ENCODE assay signal across 1 cellular context in the genomic region with DNA sequence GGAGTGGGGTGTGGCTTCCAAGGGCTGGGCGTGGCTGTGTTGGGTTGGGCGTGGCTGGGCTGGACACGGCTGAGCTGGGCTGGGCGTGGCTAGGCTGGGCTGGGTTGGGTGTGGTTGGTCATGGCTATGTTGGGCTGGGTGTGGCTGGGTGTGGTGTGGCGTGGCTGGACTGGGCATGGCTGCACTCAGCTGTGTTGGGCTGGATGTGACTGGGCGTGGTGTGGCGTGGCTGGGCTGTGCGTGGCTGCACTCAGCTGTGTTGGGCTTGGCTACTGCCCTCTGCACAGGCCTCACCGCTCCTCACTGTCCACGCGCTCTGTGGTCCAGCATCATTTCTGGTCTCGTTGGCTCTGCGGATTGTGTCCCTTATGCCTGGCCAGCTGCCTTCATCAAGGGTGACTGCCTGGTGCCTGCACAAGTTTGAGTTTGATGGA.
TF ChIP-seq lines count a peak whose summit lies in the region.

No MANE protein-coding gene starts in this region.

TF ChIP-seq in K562, 482 proteins besides CTCF, POLR2A, EP300 and RAD21 (continued from another document and continues in another):
- TF ChIP-seq JUND (IDR thresholded peaks at IDR 0.05; ENCODE audit: borderline replicate concordance, low read depth, low read length) = 0 out of 2 replicates have a peak, but pooled peaks have one; percentile 43
- peak; percentile 21; the same call in 1 of the 3 replicates for TF ChIP-seq JUND (tag; IDR thresholded peaks at IDR 0.05; ENCODE audit: borderline replicate concordance, low read depth, low read length)
- peak; percentile 94; the same call in 1 of the 2 replicates for TF ChIP-seq HDGF (IDR thresholded peaks at IDR 0.05)
- no peak for TF ChIP-seq MEF2D (tag; conservative IDR thresholded peaks at IDR 0.05; ENCODE audit: low read depth)
- no peak for TF ChIP-seq ZSCAN32 (CRISPR knock-in tag; IDR thresholded peaks at IDR 0.05)
- TF ChIP-seq DPF2 (IDR thresholded peaks at IDR 0.05) = peak; percentile 68
- TF ChIP-seq MTA1 (IDR thresholded peaks at IDR 0.05; ENCODE audit: borderline replicate concordance) = 0 out of 2 replicates have a peak, but pooled peaks have one; percentile 56
- TF ChIP-seq, protein P1, sequence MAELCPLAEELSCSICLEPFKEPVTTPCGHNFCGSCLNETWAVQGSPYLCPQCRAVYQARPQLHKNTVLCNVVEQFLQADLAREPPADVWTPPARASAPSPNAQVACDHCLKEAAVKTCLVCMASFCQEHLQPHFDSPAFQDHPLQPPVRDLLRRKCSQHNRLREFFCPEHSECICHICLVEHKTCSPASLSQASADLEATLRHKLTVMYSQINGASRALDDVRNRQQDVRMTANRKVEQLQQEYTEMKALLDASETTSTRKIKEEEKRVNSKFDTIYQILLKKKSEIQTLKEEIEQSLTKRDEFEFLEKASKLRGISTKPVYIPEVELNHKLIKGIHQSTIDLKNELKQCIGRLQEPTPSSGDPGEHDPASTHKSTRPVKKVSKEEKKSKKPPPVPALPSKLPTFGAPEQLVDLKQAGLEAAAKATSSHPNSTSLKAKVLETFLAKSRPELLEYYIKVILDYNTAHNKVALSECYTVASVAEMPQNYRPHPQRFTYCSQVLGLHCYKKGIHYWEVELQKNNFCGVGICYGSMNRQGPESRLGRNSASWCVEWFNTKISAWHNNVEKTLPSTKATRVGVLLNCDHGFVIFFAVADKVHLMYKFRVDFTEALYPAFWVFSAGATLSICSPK (IDR thresholded peaks at IDR 0.05; ENCODE audit: borderline replicate concordance) = peak; percentile 65; the same call in 1 of the 2 replicates
- peak; percentile 47 for TF ChIP-seq U2AF1 (optimal IDR thresholded peaks at IDR 0.05; ENCODE audit: low read depth, low read length)
- TF ChIP-seq BRD9 (IDR thresholded peaks at IDR 0.05; ENCODE audit: low read depth, partially characterized antibody) = no peak
- TF ChIP-seq CEBPG (CRISPR knock-in tag; IDR thresholded peaks at IDR 0.05) = no peak
- TF ChIP-seq CEBPG (tag; conservative IDR thresholded peaks at IDR 0.05 in 1 of 2, IDR thresholded peaks at IDR 0.05 in 1 of 2) = no peak
- no peak for TF ChIP-seq WHSC1 (IDR thresholded peaks at IDR 0.05; ENCODE audit: low read length)
- no peak for TF ChIP-seq HEY1 (CRISPR knock-in tag; IDR thresholded peaks at IDR 0.05; ENCODE audit: borderline replicate concordance)
- TF ChIP-seq, protein P2, sequence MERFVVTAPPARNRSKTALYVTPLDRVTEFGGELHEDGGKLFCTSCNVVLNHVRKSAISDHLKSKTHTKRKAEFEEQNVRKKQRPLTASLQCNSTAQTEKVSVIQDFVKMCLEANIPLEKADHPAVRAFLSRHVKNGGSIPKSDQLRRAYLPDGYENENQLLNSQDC (CRISPR knock-in tag; IDR thresholded peaks at IDR 0.05) = no peak
- TF ChIP-seq PTBP1 (IDR thresholded peaks at IDR 0.05; ENCODE audit: low read depth, low read length) = no peak
- TF ChIP-seq, protein P3, sequence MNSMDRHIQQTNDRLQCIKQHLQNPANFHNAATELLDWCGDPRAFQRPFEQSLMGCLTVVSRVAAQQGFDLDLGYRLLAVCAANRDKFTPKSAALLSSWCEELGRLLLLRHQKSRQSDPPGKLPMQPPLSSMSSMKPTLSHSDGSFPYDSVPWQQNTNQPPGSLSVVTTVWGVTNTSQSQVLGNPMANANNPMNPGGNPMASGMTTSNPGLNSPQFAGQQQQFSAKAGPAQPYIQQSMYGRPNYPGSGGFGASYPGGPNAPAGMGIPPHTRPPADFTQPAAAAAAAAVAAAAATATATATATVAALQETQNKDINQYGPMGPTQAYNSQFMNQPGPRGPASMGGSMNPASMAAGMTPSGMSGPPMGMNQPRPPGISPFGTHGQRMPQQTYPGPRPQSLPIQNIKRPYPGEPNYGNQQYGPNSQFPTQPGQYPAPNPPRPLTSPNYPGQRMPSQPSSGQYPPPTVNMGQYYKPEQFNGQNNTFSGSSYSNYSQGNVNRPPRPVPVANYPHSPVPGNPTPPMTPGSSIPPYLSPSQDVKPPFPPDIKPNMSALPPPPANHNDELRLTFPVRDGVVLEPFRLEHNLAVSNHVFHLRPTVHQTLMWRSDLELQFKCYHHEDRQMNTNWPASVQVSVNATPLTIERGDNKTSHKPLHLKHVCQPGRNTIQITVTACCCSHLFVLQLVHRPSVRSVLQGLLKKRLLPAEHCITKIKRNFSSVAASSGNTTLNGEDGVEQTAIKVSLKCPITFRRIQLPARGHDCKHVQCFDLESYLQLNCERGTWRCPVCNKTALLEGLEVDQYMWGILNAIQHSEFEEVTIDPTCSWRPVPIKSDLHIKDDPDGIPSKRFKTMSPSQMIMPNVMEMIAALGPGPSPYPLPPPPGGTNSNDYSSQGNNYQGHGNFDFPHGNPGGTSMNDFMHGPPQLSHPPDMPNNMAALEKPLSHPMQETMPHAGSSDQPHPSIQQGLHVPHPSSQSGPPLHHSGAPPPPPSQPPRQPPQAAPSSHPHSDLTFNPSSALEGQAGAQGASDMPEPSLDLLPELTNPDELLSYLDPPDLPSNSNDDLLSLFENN (IDR thresholded peaks at IDR 0.05; ENCODE audit: low read depth in 2 of 2, low read length in 2 of 2) = no peak
- no peak for TF ChIP-seq NFE2 (IDR thresholded peaks at IDR 0.05; ENCODE audit: low read depth)
- no peak for TF ChIP-seq ZC3H4 (CRISPR knock-in tag; IDR thresholded peaks at IDR 0.05; ENCODE audit: borderline replicate concordance)
- TF ChIP-seq NFIX (CRISPR knock-in tag; IDR thresholded peaks at IDR 0.05; ENCODE audit: low read depth) = no peak
- no peak for TF ChIP-seq HNRNPH1 (optimal IDR thresholded peaks at IDR 0.05; ENCODE audit: low read depth, low read length)
- no peak for TF ChIP-seq KLF16 (IDR thresholded peaks at IDR 0.05)
- no peak for TF ChIP-seq KAT2B (IDR thresholded peaks at IDR 0.05; ENCODE audit: low read depth, low read length)
- TF ChIP-seq, protein P4, sequence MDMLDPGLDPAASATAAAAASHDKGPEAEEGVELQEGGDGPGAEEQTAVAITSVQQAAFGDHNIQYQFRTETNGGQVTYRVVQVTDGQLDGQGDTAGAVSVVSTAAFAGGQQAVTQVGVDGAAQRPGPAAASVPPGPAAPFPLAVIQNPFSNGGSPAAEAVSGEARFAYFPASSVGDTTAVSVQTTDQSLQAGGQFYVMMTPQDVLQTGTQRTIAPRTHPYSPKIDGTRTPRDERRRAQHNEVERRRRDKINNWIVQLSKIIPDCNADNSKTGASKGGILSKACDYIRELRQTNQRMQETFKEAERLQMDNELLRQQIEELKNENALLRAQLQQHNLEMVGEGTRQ (CRISPR knock-in tag; IDR thresholded peaks at IDR 0.05) = no peak
- no peak for TF ChIP-seq ETV1 (tag; conservative IDR thresholded peaks at IDR 0.05; ENCODE audit: low read depth)
- no peak for TF ChIP-seq ZNF79 (CRISPR knock-in tag; IDR thresholded peaks at IDR 0.05; ENCODE audit: low read depth)
- TF ChIP-seq, protein P5, sequence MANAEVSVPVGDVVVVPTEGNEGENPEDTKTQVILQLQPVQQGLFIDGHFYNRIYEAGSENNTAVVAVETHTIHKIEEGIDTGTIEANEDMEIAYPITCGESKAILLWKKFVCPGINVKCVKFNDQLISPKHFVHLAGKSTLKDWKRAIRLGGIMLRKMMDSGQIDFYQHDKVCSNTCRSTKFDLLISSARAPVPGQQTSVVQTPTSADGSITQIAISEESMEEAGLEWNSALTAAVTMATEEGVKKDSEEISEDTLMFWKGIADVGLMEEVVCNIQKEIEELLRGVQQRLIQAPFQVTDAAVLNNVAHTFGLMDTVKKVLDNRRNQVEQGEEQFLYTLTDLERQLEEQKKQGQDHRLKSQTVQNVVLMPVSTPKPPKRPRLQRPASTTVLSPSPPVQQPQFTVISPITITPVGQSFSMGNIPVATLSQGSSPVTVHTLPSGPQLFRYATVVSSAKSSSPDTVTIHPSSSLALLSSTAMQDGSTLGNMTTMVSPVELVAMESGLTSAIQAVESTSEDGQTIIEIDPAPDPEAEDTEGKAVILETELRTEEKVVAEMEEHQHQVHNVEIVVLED (CRISPR knock-in tag; IDR thresholded peaks at IDR 0.05) = no peak
- TF ChIP-seq, protein P6, sequence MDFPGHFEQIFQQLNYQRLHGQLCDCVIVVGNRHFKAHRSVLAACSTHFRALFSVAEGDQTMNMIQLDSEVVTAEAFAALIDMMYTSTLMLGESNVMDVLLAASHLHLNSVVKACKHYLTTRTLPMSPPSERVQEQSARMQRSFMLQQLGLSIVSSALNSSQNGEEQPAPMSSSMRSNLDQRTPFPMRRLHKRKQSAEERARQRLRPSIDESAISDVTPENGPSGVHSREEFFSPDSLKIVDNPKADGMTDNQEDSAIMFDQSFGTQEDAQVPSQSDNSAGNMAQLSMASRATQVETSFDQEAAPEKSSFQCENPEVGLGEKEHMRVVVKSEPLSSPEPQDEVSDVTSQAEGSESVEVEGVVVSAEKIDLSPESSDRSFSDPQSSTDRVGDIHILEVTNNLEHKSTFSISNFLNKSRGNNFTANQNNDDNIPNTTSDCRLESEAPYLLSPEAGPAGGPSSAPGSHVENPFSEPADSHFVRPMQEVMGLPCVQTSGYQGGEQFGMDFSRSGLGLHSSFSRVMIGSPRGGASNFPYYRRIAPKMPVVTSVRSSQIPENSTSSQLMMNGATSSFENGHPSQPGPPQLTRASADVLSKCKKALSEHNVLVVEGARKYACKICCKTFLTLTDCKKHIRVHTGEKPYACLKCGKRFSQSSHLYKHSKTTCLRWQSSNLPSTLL (IDR thresholded peaks at IDR 0.05) = no peak
- no peak for TF ChIP-seq ZNF324 (CRISPR knock-in tag; IDR thresholded peaks at IDR 0.05)
- TF ChIP-seq NFATC3 (IDR thresholded peaks at IDR 0.05) = no peak
- TF ChIP-seq SRSF7 (optimal IDR thresholded peaks at IDR 0.05; ENCODE audit: low read depth, low read length) = no peak
- TF ChIP-seq ILF3 (IDR thresholded peaks at IDR 0.05; ENCODE audit: borderline replicate concordance) = no peak
- TF ChIP-seq, protein P7, sequence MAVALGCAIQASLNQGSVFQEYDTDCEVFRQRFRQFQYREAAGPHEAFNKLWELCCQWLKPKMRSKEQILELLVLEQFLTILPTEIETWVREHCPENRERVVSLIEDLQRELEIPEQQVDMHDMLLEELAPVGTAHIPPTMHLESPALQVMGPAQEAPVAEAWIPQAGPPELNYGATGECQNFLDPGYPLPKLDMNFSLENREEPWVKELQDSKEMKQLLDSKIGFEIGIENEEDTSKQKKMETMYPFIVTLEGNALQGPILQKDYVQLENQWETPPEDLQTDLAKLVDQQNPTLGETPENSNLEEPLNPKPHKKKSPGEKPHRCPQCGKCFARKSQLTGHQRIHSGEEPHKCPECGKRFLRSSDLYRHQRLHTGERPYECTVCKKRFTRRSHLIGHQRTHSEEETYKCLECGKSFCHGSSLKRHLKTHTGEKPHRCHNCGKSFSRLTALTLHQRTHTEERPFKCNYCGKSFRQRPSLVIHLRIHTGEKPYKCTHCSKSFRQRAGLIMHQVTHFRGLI (CRISPR knock-in tag; IDR thresholded peaks at IDR 0.05) = peak; percentile 82; the same call in 1 of the 2 replicates
- no peak for TF ChIP-seq HDAC8 (tag; IDR thresholded peaks at IDR 0.05)
- no peak for TF ChIP-seq PHB (CRISPR knock-in tag; IDR thresholded peaks at IDR 0.05)
- TF ChIP-seq, protein P8, sequence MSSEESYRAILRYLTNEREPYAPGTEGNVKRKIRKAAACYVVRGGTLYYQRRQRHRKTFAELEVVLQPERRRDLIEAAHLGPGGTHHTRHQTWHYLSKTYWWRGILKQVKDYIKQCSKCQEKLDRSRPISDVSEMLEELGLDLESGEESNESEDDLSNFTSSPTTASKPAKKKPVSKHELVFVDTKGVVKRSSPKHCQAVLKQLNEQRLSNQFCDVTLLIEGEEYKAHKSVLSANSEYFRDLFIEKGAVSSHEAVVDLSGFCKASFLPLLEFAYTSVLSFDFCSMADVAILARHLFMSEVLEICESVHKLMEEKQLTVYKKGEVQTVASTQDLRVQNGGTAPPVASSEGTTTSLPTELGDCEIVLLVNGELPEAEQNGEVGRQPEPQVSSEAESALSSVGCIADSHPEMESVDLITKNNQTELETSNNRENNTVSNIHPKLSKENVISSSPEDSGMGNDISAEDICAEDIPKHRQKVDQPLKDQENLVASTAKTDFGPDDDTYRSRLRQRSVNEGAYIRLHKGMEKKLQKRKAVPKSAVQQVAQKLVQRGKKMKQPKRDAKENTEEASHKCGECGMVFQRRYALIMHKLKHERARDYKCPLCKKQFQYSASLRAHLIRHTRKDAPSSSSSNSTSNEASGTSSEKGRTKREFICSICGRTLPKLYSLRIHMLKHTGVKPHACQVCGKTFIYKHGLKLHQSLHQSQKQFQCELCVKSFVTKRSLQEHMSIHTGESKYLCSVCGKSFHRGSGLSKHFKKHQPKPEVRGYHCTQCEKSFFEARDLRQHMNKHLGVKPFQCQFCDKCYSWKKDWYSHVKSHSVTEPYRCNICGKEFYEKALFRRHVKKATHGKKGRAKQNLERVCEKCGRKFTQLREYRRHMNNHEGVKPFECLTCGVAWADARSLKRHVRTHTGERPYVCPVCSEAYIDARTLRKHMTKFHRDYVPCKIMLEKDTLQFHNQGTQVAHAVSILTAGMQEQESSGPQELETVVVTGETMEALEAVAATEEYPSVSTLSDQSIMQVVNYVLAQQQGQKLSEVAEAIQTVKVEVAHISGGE (CRISPR knock-in tag; IDR thresholded peaks at IDR 0.05) = no peak
- TF ChIP-seq, protein P9, sequence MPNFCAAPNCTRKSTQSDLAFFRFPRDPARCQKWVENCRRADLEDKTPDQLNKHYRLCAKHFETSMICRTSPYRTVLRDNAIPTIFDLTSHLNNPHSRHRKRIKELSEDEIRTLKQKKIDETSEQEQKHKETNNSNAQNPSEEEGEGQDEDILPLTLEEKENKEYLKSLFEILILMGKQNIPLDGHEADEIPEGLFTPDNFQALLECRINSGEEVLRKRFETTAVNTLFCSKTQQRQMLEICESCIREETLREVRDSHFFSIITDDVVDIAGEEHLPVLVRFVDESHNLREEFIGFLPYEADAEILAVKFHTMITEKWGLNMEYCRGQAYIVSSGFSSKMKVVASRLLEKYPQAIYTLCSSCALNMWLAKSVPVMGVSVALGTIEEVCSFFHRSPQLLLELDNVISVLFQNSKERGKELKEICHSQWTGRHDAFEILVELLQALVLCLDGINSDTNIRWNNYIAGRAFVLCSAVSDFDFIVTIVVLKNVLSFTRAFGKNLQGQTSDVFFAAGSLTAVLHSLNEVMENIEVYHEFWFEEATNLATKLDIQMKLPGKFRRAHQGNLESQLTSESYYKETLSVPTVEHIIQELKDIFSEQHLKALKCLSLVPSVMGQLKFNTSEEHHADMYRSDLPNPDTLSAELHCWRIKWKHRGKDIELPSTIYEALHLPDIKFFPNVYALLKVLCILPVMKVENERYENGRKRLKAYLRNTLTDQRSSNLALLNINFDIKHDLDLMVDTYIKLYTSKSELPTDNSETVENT (CRISPR knock-in tag; IDR thresholded peaks at IDR 0.05) = 0 out of 2 replicates have a peak, but pooled peaks have one; percentile 44
- no peak for TF ChIP-seq SRF (CRISPR knock-in tag; IDR thresholded peaks at IDR 0.05)
- no peak for TF ChIP-seq BDP1 (IDR thresholded peaks at IDR 0.05; ENCODE audit: insufficient read depth, insufficient read length)
- TF ChIP-seq ELF2 (CRISPR knock-in tag; IDR thresholded peaks at IDR 0.05) = no peak
- TF ChIP-seq, protein P10, sequence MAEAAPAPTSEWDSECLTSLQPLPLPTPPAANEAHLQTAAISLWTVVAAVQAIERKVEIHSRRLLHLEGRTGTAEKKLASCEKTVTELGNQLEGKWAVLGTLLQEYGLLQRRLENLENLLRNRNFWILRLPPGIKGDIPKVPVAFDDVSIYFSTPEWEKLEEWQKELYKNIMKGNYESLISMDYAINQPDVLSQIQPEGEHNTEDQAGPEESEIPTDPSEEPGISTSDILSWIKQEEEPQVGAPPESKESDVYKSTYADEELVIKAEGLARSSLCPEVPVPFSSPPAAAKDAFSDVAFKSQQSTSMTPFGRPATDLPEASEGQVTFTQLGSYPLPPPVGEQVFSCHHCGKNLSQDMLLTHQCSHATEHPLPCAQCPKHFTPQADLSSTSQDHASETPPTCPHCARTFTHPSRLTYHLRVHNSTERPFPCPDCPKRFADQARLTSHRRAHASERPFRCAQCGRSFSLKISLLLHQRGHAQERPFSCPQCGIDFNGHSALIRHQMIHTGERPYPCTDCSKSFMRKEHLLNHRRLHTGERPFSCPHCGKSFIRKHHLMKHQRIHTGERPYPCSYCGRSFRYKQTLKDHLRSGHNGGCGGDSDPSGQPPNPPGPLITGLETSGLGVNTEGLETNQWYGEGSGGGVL (CRISPR knock-in tag; IDR thresholded peaks at IDR 0.05) = no peak
- no peak for TF ChIP-seq POLR2B (IDR thresholded peaks at IDR 0.05; ENCODE audit: low read depth, partially characterized antibody)
